26 cellular contexts compared by ENCODE assay signal in genomic region chr2:38170733-38171132, GRCh38.
"Had no signal": no experiment of that assay in that cellular context is flagged by ENCODE, and none has a peak within 500 bp of the region (broad histone marks: within the 10 kb centered on the region; RNA-seq: fewer than 3 reads in every experiment).

No MANE protein-coding gene starts in this region.

- H3K36me3 Mint-ChIP-seq: stimulated activated naive B cell treated with anti-CD40 and anti-IgM and Interleukin-4, amounts not matched to agents 10 μg/mL and 1 μg/mL and 100 μg/mL, for 72 hours had no signal

- H3K4me3 Mint-ChIP-seq: activated CD8-positive, alpha-beta T cell treated with anti-CD3 and anti-CD28 coated beads for 36 hours; activated T-cell treated with anti-CD3 and anti-CD28 coated beads, Interleukin-2, amount 50 U/mL, for 4 hours; activated T-helper 17 cell treated with anti-CD3 and anti-CD28 coated beads, Interleukin-2, amount 50 U/mL, for 72 hours; central memory CD8-positive, alpha-beta T cell; dendritic cell treated with granulocyte-macrophage colony-stimulating factor and Interleukin-4, amounts not matched to agents 40 ng/mL and 50 ng/mL, for 4 days; endodermal cell; nephron progenitor cell; stimulated activated naive B cell treated with anti-CD40 and anti-IgM and Interleukin-4, amounts not matched to agents 10 μg/mL and 1 μg/mL and 100 μg/mL, for 72 hours had no signal

- DNase-seq: activated CD4-positive, alpha-beta T cell treated with anti-CD3 and anti-CD28 coated beads, Interleukin-2, amount 50 U/mL, for 1 hour; activated CD4-positive, CD25-positive, alpha-beta regulatory T cell treated with anti-CD3 and anti-CD28 coated beads, Interleukin-2, amount 50 U/mL, for 72 hours; activated CD8-positive, alpha-beta T cell treated with anti-CD3 and anti-CD28 coated beads for 36 hours; activated gamma-delta T cell treated with Interleukin-2 at 50 U/mL for 16 hours; activated naive CD4-positive, alpha-beta T cell treated with anti-CD3 and anti-CD28 coated beads, Interleukin-2, amount 50 U/mL, for 16 hours; activated T-cell treated with anti-CD3 and anti-CD28 coated beads, Interleukin-2, amount 50 U/mL, for 4 hours; amniotic stem cell; brain microvascular endothelial cell; endodermal cell; heart right ventricle; nephron progenitor cell; pancreas; psoas muscle; stimulated activated CD4-positive, alpha-beta T cell treated with anti-CD3 and anti-CD28 coated beads, Interleukin-15, amount 100 ng/mL, for 24 hours; stimulated activated CD4-positive, alpha-beta T cell treated with anti-CD3 and anti-CD28 coated beads, Interleukin-2, amount 100 ng/mL, for 24 hours; stimulated activated naive B cell treated with anti-CD40 and anti-IgM and Interleukin-4, amounts not matched to agents 10 μg/mL and 1 μg/mL and 100 μg/mL, for 72 hours; T-helper 9 cell; trophoblast cell; WERI-Rb-1 had no signal

- H3K27ac ChIP-seq: brain microvascular endothelial cell, neutrophil, pancreas, psoas muscle, vagina, WERI-Rb-1 had no signal

- H3K9me3 Mint-ChIP-seq: activated CD8-positive, alpha-beta T cell treated with anti-CD3 and anti-CD28 coated beads for 36 hours; activated T-cell treated with anti-CD3 and anti-CD28 coated beads, Interleukin-2, amount 50 U/mL, for 4 hours; activated T-helper 17 cell treated with anti-CD3 and anti-CD28 coated beads, Interleukin-2, amount 50 U/mL, for 72 hours; central memory CD8-positive, alpha-beta T cell; dendritic cell treated with granulocyte-macrophage colony-stimulating factor and Interleukin-4, amounts not matched to agents 40 ng/mL and 50 ng/mL, for 4 days; endodermal cell; stimulated activated naive B cell treated with anti-CD40 and anti-IgM and Interleukin-4, amounts not matched to agents 10 μg/mL and 1 μg/mL and 100 μg/mL, for 72 hours had no signal

- ATAC-seq: activated CD8-positive, alpha-beta T cell treated with anti-CD3 and anti-CD28 coated beads for 36 hours; activated T-cell treated with anti-CD3 and anti-CD28 coated beads, Interleukin-2, amount 50 U/mL, for 4 hours; activated T-helper 17 cell treated with anti-CD3 and anti-CD28 coated beads, Interleukin-2, amount 50 U/mL, for 72 hours; esophagus mucosa; pancreas; stimulated activated naive B cell treated with anti-CD40 and anti-IgM and Interleukin-4, amounts not matched to agents 10 μg/mL and 1 μg/mL and 100 μg/mL, for 72 hours had no signal

- H3K4me3 ChIP-seq: heart right ventricle, lung, pancreas, psoas muscle, vagina had no signal

- H3K4me1 Mint-ChIP-seq: activated T-helper 17 cell treated with anti-CD3 and anti-CD28 coated beads, Interleukin-2, amount 50 U/mL, for 72 hours; central memory CD8-positive, alpha-beta T cell; endodermal cell; stimulated activated naive B cell treated with anti-CD40 and anti-IgM and Interleukin-4, amounts not matched to agents 10 μg/mL and 1 μg/mL and 100 μg/mL, for 72 hours had no signal

- H3K4me1 ChIP-seq: pancreas, psoas muscle had no signal

- H3K27me3 Mint-ChIP-seq: dendritic cell treated with granulocyte-macrophage colony-stimulating factor and Interleukin-4, amounts not matched to agents 40 ng/mL and 50 ng/mL, for 4 days had no signal

- H3K36me3 ChIP-seq: brain microvascular endothelial cell, heart right ventricle, neutrophil, pancreas, vagina, WERI-Rb-1 had no signal

- H3K9me3 ChIP-seq: neutrophil, pancreas, psoas muscle, vagina had no signal

- H3K27ac Mint-ChIP-seq: activated CD8-positive, alpha-beta T cell treated with anti-CD3 and anti-CD28 coated beads for 36 hours; activated T-helper 17 cell treated with anti-CD3 and anti-CD28 coated beads, Interleukin-2, amount 50 U/mL, for 72 hours; dendritic cell treated with granulocyte-macrophage colony-stimulating factor and Interleukin-4, amounts not matched to agents 40 ng/mL and 50 ng/mL, for 4 days; endodermal cell; nephron progenitor cell; stimulated activated naive B cell treated with anti-CD40 and anti-IgM and Interleukin-4, amounts not matched to agents 10 μg/mL and 1 μg/mL and 100 μg/mL, for 72 hours had no signal

- H3K27me3 ChIP-seq: brain microvascular endothelial cell, heart right ventricle, pancreas, vagina had no signal
